11 cellular contexts compared by ENCODE assay signal in genomic region chr18:49177812-49178211, GRCh38.
DNase-seq lines count a peak whose midpoint lies in the region; ATAC-seq, FAIRE-seq and TF ChIP-seq lines count a peak whose summit lies in the region.
"Had no signal": no experiment of that assay in that cellular context is flagged by ENCODE, and none has a peak within 500 bp of the region (broad histone marks: within the 10 kb centered on the region; RNA-seq: fewer than 3 reads in every experiment).

No MANE protein-coding gene starts in this region.

- H3K27me3 Mint-ChIP-seq in activated naive CD8-positive, alpha-beta T cell treated with anti-CD3 and anti-CD28 coated beads, Interleukin-2, amount 50 U/mL, for 24 hours, result no peaks in the 10 kb centered on the region
- H3K27me3 Mint-ChIP-seq: activated CD4-positive, alpha-beta memory T cell treated with anti-CD3 and anti-CD28 coated beads, Interleukin-2, amount 10 ng/mL, durations not matched to agents 7 days and 5 days had no signal

- peak; percentile 68 for ATAC-seq in activated naive CD8-positive, alpha-beta T cell treated with anti-CD3 and anti-CD28 coated beads, Interleukin-2, amount 50 U/mL, for 24 hours
- ATAC-seq in HG02623 (IDR thresholded peaks at IDR 0.05; ENCODE audit: unreplicated experiment), result no peak

- H3K36me3 Mint-ChIP-seq in activated naive CD8-positive, alpha-beta T cell treated with anti-CD3 and anti-CD28 coated beads, Interleukin-2, amount 50 U/mL, for 24 hours (ENCODE audit: low read depth), result no peaks in the 10 kb centered on the region
- H3K36me3 Mint-ChIP-seq: neural progenitor cell had no signal

- no peaks in the 10 kb centered on the region for H3K9me2 ChIP-seq in Loucy (replicated peaks; ENCODE audit: low read depth, low read length)

- no CpG with 5 or more reads among the region's 1 CpG for WGBS in mesodermal cell (ENCODE audit: insufficient coverage in 2 of 2), 2 experiments

- no peaks in the 10 kb centered on the region for H4K20me1 ChIP-seq in Loucy (ENCODE audit: insufficient read depth, low read length, poor library complexity, severe bottlenecking)

- intact Hi-C loops in left ventricle myocardium inferior (cut with micrococcal nuclease), result no loop called here

- H3K79me2 ChIP-seq in Loucy (ENCODE audit: insufficient read depth, low read length), result no peaks in the 10 kb centered on the region

- no peaks in the 10 kb centered on the region for H3K36me3 ChIP-seq in Loucy (ENCODE audit: insufficient read depth, low read length)
- no peaks in the 10 kb centered on the region for H3K36me3 ChIP-seq in mesodermal cell (ENCODE audit: control insufficient read depth, insufficient read depth, low read length)
- no peaks in the 10 kb centered on the region for H3K36me3 ChIP-seq in left ventricle myocardium inferior
- H3K36me3 ChIP-seq: neural progenitor cell had no signal

- H3K4me3 Mint-ChIP-seq in activated naive CD8-positive, alpha-beta T cell treated with anti-CD3 and anti-CD28 coated beads, Interleukin-2, amount 50 U/mL, for 24 hours, result no peak overlapping the region
- H3K4me3 Mint-ChIP-seq: activated CD4-positive, alpha-beta memory T cell treated with anti-CD3 and anti-CD28 coated beads, Interleukin-2, amount 10 ng/mL, durations not matched to agents 7 days and 5 days; neural progenitor cell had no signal

- H3K9me3 ChIP-seq in Loucy (ENCODE audit: insufficient read depth, low read depth, low read length) (no peaks in the 10 kb centered on the region), mesodermal cell (ENCODE audit: control insufficient read depth, low read length) (no peaks in the 10 kb centered on the region), left ventricle myocardium inferior (replicated peaks) (no peaks in the 10 kb centered on the region)

- FAIRE-seq in D721Med (lab: Jason Lieb, UNC), result peak; percentile 67

- H3K4me1 ChIP-seq in Loucy (ENCODE audit: insufficient read depth, low read length, poor library complexity, severe bottlenecking), result peaks cover 79% of the 10 kb centered on the region
- H3K4me1 ChIP-seq in mesodermal cell (ENCODE audit: control insufficient read depth, insufficient read depth, low read length, poor library complexity, severe bottlenecking), result peaks cover 12% of the 10 kb centered on the region
- H3K4me1 ChIP-seq in left ventricle myocardium inferior, result peaks cover 25% of the 10 kb centered on the region
- H3K4me1 ChIP-seq: neural progenitor cell had no signal

- H3K27ac ChIP-seq in mesodermal cell (ENCODE audit: low read depth, low read length, severe bottlenecking), result peak overlapping the region; percentile 13
- H3K27ac ChIP-seq in left ventricle myocardium inferior (replicated peaks), result no peak overlapping the region
- H3K27ac ChIP-seq: neural progenitor cell had no signal

- H3K27me3 ChIP-seq in Loucy (ENCODE audit: insufficient read depth, low read length, poor library complexity, severe bottlenecking) (no peaks in the 10 kb centered on the region), left ventricle myocardium inferior (ENCODE audit: low read depth) (no peaks in the 10 kb centered on the region)
- H3K27me3 ChIP-seq: neural progenitor cell had no signal

- H3F3A ChIP-seq in Loucy (ENCODE audit: low read depth), result peaks cover 10% of the 10 kb centered on the region; the same call in 1 of the 2 replicates

- peak overlapping the region; percentile 40 for H3K4me3 ChIP-seq in Loucy (ENCODE audit: low read length, poor library complexity, severe bottlenecking)
- no peak overlapping the region for H3K4me3 ChIP-seq in mesodermal cell (ENCODE audit: extremely low read depth, insufficient read depth, low read length, poor library complexity, severe bottlenecking)
- H3K4me3 ChIP-seq in left ventricle myocardium inferior, result no peak overlapping the region
- H3K4me3 ChIP-seq: neural progenitor cell had no signal

- H3K9me3 Mint-ChIP-seq in activated naive CD8-positive, alpha-beta T cell treated with anti-CD3 and anti-CD28 coated beads, Interleukin-2, amount 50 U/mL, for 24 hours, result no peaks in the 10 kb centered on the region
- H3K9me3 Mint-ChIP-seq: activated CD4-positive, alpha-beta memory T cell treated with anti-CD3 and anti-CD28 coated beads, Interleukin-2, amount 10 ng/mL, durations not matched to agents 7 days and 5 days; neural progenitor cell had no signal

- no peak overlapping the region for H2AFZ ChIP-seq in Loucy (ENCODE audit: low read length)
- H2AFZ ChIP-seq: neural progenitor cell had no signal

- DNase-seq in D721Med (ENCODE audit: insufficient read length, low spot score) (no peak), LoVo (ENCODE audit: low spot score) (no peak), NCI-H446 (lab: John Stamatoyannopoulos, UW) (no peak), left ventricle myocardium inferior (no peak)
- DNase-seq in activated naive CD8-positive, alpha-beta T cell treated with anti-CD3 and anti-CD28 coated beads, Interleukin-2, amount 50 U/mL, for 24 hours, result no peak
- DNase-seq: activated CD4-positive, alpha-beta memory T cell treated with anti-CD3 and anti-CD28 coated beads, Interleukin-2, amount 10 ng/mL, durations not matched to agents 7 days and 5 days; NCI-H1105 treated with DMSO at 0.1 percent for 48 hours had no signal

- H3K27ac Mint-ChIP-seq in activated naive CD8-positive, alpha-beta T cell treated with anti-CD3 and anti-CD28 coated beads, Interleukin-2, amount 50 U/mL, for 24 hours, result peak overlapping the region; percentile 55
- H3K27ac Mint-ChIP-seq: activated CD4-positive, alpha-beta memory T cell treated with anti-CD3 and anti-CD28 coated beads, Interleukin-2, amount 10 ng/mL, durations not matched to agents 7 days and 5 days; neural progenitor cell had no signal

- H3K9ac ChIP-seq in Loucy (ENCODE audit: low read depth, low read length, poor library complexity, severe bottlenecking), result peak overlapping the region; percentile 64
- H3K9ac ChIP-seq: neural progenitor cell had no signal

- H3K4me2 ChIP-seq in Loucy (ENCODE audit: low read depth, low read length, poor library complexity, severe bottlenecking), result peak overlapping the region; percentile 68
- H3K4me2 ChIP-seq: neural progenitor cell had no signal

- no peak for TF ChIP-seq CTCF in D721Med (IDR thresholded peaks at IDR 0.05; ENCODE audit: insufficient read depth, missing control alignments)
- TF ChIP-seq CTCF in Loucy (conservative IDR thresholded peaks at IDR 0.05; ENCODE audit: low read length), result no peak
- TF ChIP-seq CTCF in left ventricle myocardium inferior (IDR thresholded peaks at IDR 0.05; ENCODE audit: borderline replicate concordance), result no peak

- peaks cover 38% of the 10 kb centered on the region for H3K4me1 Mint-ChIP-seq in activated naive CD8-positive, alpha-beta T cell treated with anti-CD3 and anti-CD28 coated beads, Interleukin-2, amount 50 U/mL, for 24 hours
- H3K4me1 Mint-ChIP-seq: neural progenitor cell had no signal
